In genomic region chr16:27774779-27775178, GRCh38 we compare ENCODE assay signal across 37 cellular contexts.
"Had no signal": no experiment of that assay in that cellular context is flagged by ENCODE, and none has a peak within 500 bp of the region (broad histone marks: within the 10 kb centered on the region; RNA-seq: fewer than 3 reads in every experiment).

No MANE protein-coding gene starts in this region.

- H3K27me3 ChIP-seq: Peyer's patch had no signal

- H3K4me3 ChIP-seq: Peyer's patch had no signal

- ATAC-seq: activated naive CD8-positive, alpha-beta T cell treated with anti-CD3 and anti-CD28 coated beads, Interleukin-2, amount 50 U/mL, for 24 hours; activated T-cell treated with anti-CD3 and anti-CD28 coated beads, Interleukin-2, amount 50 U/mL, for 4 hours; PC-3 had no signal

- H3K9me3 ChIP-seq: Peyer's patch had no signal

- FAIRE-seq: bronchial epithelial cell had no signal

- H3K4me2 ChIP-seq: KMS-11 had no signal

- H3K9ac ChIP-seq: KMS-11 had no signal

- H3K27ac ChIP-seq: KMS-11, Peyer's patch, VCaP had no signal

- DNase-seq: activated B cell treated with CpG ODN at 0.5 μM for 24 hours; activated CD4-positive, alpha-beta memory T cell treated with anti-CD3 and anti-CD28 coated beads for 36 hours; activated CD4-positive, alpha-beta T cell treated with anti-CD3 and anti-CD28 coated beads for 4 hours; activated CD4-positive, alpha-beta T cell treated with anti-CD3 and anti-CD28 coated beads, Interleukin-2, amount 50 U/mL, for 1 hour; activated CD4-positive, CD25-positive, alpha-beta regulatory T cell treated with anti-CD3 and anti-CD28 coated beads, Interleukin-2, amount 50 U/mL, for 72 hours; activated CD8-positive, alpha-beta memory T cell treated with anti-CD3 and anti-CD28 coated beads, Interleukin-2, amount 50 U/mL, for 4 hours; activated effector memory CD4-positive, alpha-beta T cell treated with Interleukin-2 at 50 U/mL for 16 hours; activated naive CD4-positive, alpha-beta T cell treated with anti-CD3 and anti-CD28 coated beads, Interleukin-2, amount 10 ng/mL, durations not matched to agents 7 days and 5 days; activated naive CD8-positive, alpha-beta T cell treated with anti-CD3 and anti-CD28 coated beads, Interleukin-2, amount 50 U/mL, for 24 hours; activated T-cell treated with anti-CD3 and anti-CD28 coated beads for 4 hours; activated T-cell treated with anti-CD3 and anti-CD28 coated beads, Interleukin-2, amount 50 U/mL, for 4 hours; anterior cingulate cortex; caudate nucleus; MM.1S; MV-4-11; NCI-H1092; NCI-H1417; NCI-H146; NCI-H187 treated with DMSO at 0.1 percent for 48 hours; NCI-H2081; NCI-H2171 treated with DMSO at 0.1 percent for 48 hours; NCI-H226; NCI-H446 treated with DMSO at 0.1 percent for 48 hours; NCI-H524; NCI-H69; NCI-H82; NK-92 treated with Interleukin-12 subunit alpha and Interleukin-12 subunit beta, amount 100 ng/mL, for 24 hours; PC-3; RPMI8226; SW 1271; T-helper 1 cell; T-helper 2 cell; T-helper 9 cell had no signal

- H3K4me1 ChIP-seq: Peyer's patch had no signal
